In the genomic region with DNA sequence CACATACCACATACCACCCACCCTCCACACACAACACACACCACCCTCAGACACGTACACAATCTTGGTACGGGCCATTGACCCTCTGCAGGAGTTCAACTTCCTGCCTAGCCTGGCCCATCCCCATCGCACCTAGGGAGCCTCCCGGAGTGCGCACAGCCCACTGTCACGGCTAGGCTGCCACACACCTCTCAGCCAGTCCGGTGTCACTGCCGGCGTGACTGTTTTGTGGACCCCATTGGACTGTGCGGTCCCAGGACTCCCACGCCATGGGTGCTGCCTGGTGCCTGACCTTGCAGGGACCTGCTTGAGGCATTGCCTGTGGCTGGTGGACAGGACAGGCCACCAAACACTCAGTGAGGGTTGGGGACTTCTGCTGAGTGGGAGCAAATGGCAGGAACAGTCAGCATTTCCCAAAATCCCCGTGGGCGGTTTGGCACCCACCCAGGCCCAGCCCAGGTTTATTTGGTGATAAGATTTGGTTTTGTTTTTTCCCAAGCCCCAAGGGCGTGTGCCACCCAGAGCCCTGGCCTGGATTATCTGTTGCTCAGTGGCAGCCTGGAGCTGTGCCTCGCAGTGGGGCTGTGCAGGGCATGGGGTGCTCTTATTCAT, we compare ENCODE assay signal across 1 cellular context.
TF ChIP-seq lines count a peak whose summit lies in the region.

No MANE protein-coding gene starts in this region.

TF ChIP-seq in H1, 55 proteins besides CTCF, POLR2A, EP300 and RAD21:
- TF ChIP-seq BACH1 (IDR thresholded peaks at IDR 0.05; ENCODE audit: low read length), result no peak
